20 cellular contexts compared by ENCODE assay signal in the genomic region with DNA sequence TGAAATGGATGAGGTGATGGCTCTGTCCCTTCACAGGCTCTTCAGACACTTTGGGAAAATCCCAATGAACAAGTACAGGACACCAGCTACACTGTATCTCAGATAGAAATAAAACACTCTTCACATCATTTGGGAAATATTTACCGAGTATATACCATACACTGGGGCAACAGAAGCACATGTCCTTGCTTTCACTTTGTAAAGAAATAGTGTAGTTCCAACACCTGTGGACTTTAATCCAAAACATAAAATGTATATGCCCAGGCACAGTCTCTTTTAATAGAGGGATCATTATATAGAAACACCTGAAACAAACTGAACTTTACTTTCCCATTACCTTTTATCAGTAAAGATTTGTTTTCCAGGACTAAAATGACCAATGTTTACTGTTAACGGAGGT.
"Had no signal": no experiment of that assay in that cellular context is flagged by ENCODE, and none has a peak within 500 bp of the region (broad histone marks: within the 10 kb centered on the region; RNA-seq: fewer than 3 reads in every experiment).

No MANE protein-coding gene starts in this region.

- DNase-seq: KBM-7, MV-4-11, NCI-H1092, NCI-H1105 treated with DMSO at 0.1 percent for 48 hours, NCI-H1417 treated with DMSO at 0.1 percent for 48 hours, NCI-H1694 treated with DMSO at 0.1 percent for 48 hours, NCI-H1930, NCI-H2107, NCI-H2227 treated with DMSO at 0.1 percent for 48 hours, NCI-H446, NCI-H510A, NCI-H524 treated with DMSO at 0.1 percent for 48 hours, NCI-H69, NCI-H774, Right ventricle myocardium superior, RPMI8226, SIG-M5 had no signal

- H3K9me3 ChIP-seq: SJSA1 had no signal

- H3K27me3 ChIP-seq: SJSA1 had no signal

- H3K4me1 ChIP-seq: SJSA1 had no signal

- FAIRE-seq: RCC 7860 had no signal

- H3K4me3 ChIP-seq: SJSA1, SK-N-MC had no signal

- H3K27ac ChIP-seq: SJSA1, SK-N-MC had no signal
